14 cellular contexts compared by ENCODE assay signal in genomic region chr17:2092253-2092652, GRCh38. TPM values are rescaled to one million over a fixed set of nuclear protein-coding genes. Genes with fewer than 3 reads are reported as not detected.
A peak's percentile ranks its signal among the peaks of the same experiment; 100 is the strongest.
DNase-seq lines count a peak whose midpoint lies in the region; ATAC-seq and TF ChIP-seq lines count a peak whose summit lies in the region.
"Had no signal": no experiment of that assay in that cellular context is flagged by ENCODE, and none has a peak within 500 bp of the region (broad histone marks: within the 10 kb centered on the region; RNA-seq: fewer than 3 reads in every experiment).

No MANE protein-coding gene starts in this region.

- POLR2A ChIA-PET in WTC11 (lab: Charles Lee): interaction anchor here (0.7 kb wide), 1 partner anchor 77 kb away, joined by 4 read pairs; no protein-coding TSS in a partner anchor
- POLR2A ChIA-PET in naive thymus-derived CD4-positive, alpha-beta T cell (lab: Charles Lee): no interaction called here

- no peaks in the 10 kb centered on the region for H3K27me3 ChIP-seq in CD4-positive, CD25-positive, alpha-beta regulatory T cell (ENCODE audit: control insufficient read depth, insufficient read depth, low read length)
- H3K27me3 ChIP-seq in naive thymus-derived CD4-positive, alpha-beta T cell (ENCODE audit: control insufficient read depth in 2 of 2, insufficient read depth in 2 of 2, low read length in 2 of 2): no peaks in the 10 kb centered on the region
- H3K27me3 ChIP-seq: BE2C had no signal

- H3K4me3 ChIP-seq in CD4-positive, CD25-positive, alpha-beta regulatory T cell (ENCODE audit: low read depth, low read length): no peak overlapping the region
- H3K4me3 ChIP-seq in naive thymus-derived CD4-positive, alpha-beta T cell (ENCODE audit: low read length): no peak overlapping the region

- no peaks in the 10 kb centered on the region for H3K9me3 Mint-ChIP-seq in CD4-positive, CD25-positive, alpha-beta regulatory T cell
- no peaks in the 10 kb centered on the region for H3K9me3 Mint-ChIP-seq in WTC11
- H3K9me3 Mint-ChIP-seq in naive thymus-derived CD4-positive, alpha-beta T cell: no peaks in the 10 kb centered on the region

- ATAC-seq in CD4-positive, CD25-positive, alpha-beta regulatory T cell (ENCODE audit: low read depth in 2 of 2): no peak
- ATAC-seq in WTC11: peak; percentile 34
- no peak for ATAC-seq in naive thymus-derived CD4-positive, alpha-beta T cell
- ATAC-seq in HG03378 (IDR thresholded peaks at IDR 0.05; ENCODE audit: unreplicated experiment): no peak
- ATAC-seq: sciatic nerve had no signal

- DNase-seq in CD4-positive, CD25-positive, alpha-beta regulatory T cell: no peak
- DNase-seq in WTC11 (ENCODE audit: low spot score) (peak; percentile 28), erythroblast (lab: John Stamatoyannopoulos, UW) (no peak), mucosa of gallbladder (ENCODE audit: low spot score) (no peak)
- DNase-seq in naive thymus-derived CD4-positive, alpha-beta T cell: no peak
- DNase-seq: activated gamma-delta T cell; BE2C; foreskin fibroblast; NCI-H1417 treated with DMSO at 0.1 percent for 48 hours; occipital lobe; stimulated activated CD4-positive, alpha-beta T cell treated with anti-CD3 and anti-CD28 coated beads, Interleukin-2, amount 100 ng/mL, for 24 hours had no signal

- H3K36me3 ChIP-seq in CD4-positive, CD25-positive, alpha-beta regulatory T cell (ENCODE audit: control insufficient read depth, insufficient read depth, low read length): peaks cover 1% of the 10 kb centered on the region
- H3K36me3 ChIP-seq in naive thymus-derived CD4-positive, alpha-beta T cell (ENCODE audit: control insufficient read depth in 2 of 3, insufficient read depth in 3 of 3, low read length in 3 of 3): peaks cover 0 to 6% (median 0%) of the 10 kb centered on the region in 3 experiments
- H3K36me3 ChIP-seq: BE2C had no signal

- no peak overlapping the region for H3K27ac ChIP-seq in CD4-positive, CD25-positive, alpha-beta regulatory T cell (ENCODE audit: insufficient read depth, low read length, poor library complexity, severe bottlenecking)
- H3K27ac ChIP-seq in naive thymus-derived CD4-positive, alpha-beta T cell (ENCODE audit: low read depth, low read length): no peak overlapping the region

- peaks cover 0 to 50% (median 35%) of the 10 kb centered on the region in 4 donors for H3K4me1 Mint-ChIP-seq in CD4-positive, CD25-positive, alpha-beta regulatory T cell
- H3K4me1 Mint-ChIP-seq in WTC11: peaks cover 45% of the 10 kb centered on the region
- peaks cover 28 to 69% (median 52%) of the 10 kb centered on the region in 7 donors for H3K4me1 Mint-ChIP-seq in naive thymus-derived CD4-positive, alpha-beta T cell

- TF ChIP-seq POLR2A in erythroblast (IDR thresholded peaks at IDR 0.05; ENCODE audit: low read length): no peak

- H3K27me3 Mint-ChIP-seq in CD4-positive, CD25-positive, alpha-beta regulatory T cell: no peaks in the 10 kb centered on the region
- H3K27me3 Mint-ChIP-seq in WTC11 (ENCODE audit: low read depth): no peaks in the 10 kb centered on the region
- no peaks in the 10 kb centered on the region for H3K27me3 Mint-ChIP-seq in naive thymus-derived CD4-positive, alpha-beta T cell

- H3K27ac Mint-ChIP-seq in CD4-positive, CD25-positive, alpha-beta regulatory T cell: peak overlapping the region in 2 of 3 donors; percentile 65 to 80
- peak overlapping the region; percentile 66 for H3K27ac Mint-ChIP-seq in WTC11
- peak overlapping the region in 8 of 9 donors; percentile 9 to 77 (median 50) for H3K27ac Mint-ChIP-seq in naive thymus-derived CD4-positive, alpha-beta T cell

- intact Hi-C loops in naive thymus-derived CD4-positive, alpha-beta T cell (cut with micrococcal nuclease): no loop called here

- TF ChIP-seq CTCF in GM12872 (IDR thresholded peaks at IDR 0.05; ENCODE audit: insufficient read depth, low read depth, low read length): peak; percentile 23; the same call in 2 of the 3 replicates
- no peak for TF ChIP-seq CTCF in WTC11 (IDR thresholded peaks at IDR 0.05)

- H3K36me3 Mint-ChIP-seq in CD4-positive, CD25-positive, alpha-beta regulatory T cell: peaks cover 11% of the 10 kb centered on the region
- H3K36me3 Mint-ChIP-seq in WTC11: no peaks in the 10 kb centered on the region
- H3K36me3 Mint-ChIP-seq in naive thymus-derived CD4-positive, alpha-beta T cell: peaks cover 4 to 23% (median 6%) of the 10 kb centered on the region in 5 donors

- peaks cover 26% of the 10 kb centered on the region for H3K4me1 ChIP-seq in CD4-positive, CD25-positive, alpha-beta regulatory T cell (ENCODE audit: control insufficient read depth, insufficient read depth, low read length, poor library complexity, severe bottlenecking)
- H3K4me1 ChIP-seq in naive thymus-derived CD4-positive, alpha-beta T cell (ENCODE audit: control insufficient read depth in 2 of 2, insufficient read depth in 2 of 2, low read length in 2 of 2): peaks cover 27 to 30% of the 10 kb centered on the region in 2 donors
- H3K4me1 ChIP-seq: BE2C had no signal

- H3K9me3 ChIP-seq in CD4-positive, CD25-positive, alpha-beta regulatory T cell (ENCODE audit: control insufficient read depth in 2 of 2, low read length in 2 of 2): no peaks in the 10 kb centered on the region
- no peaks in the 10 kb centered on the region for H3K9me3 ChIP-seq in naive thymus-derived CD4-positive, alpha-beta T cell (ENCODE audit: control insufficient read depth in 2 of 3, low read length in 3 of 3)
- H3K9me3 ChIP-seq: BE2C had no signal

- peak overlapping the region in 2 of 4 donors; percentile 30 to 74 for H3K4me3 Mint-ChIP-seq in CD4-positive, CD25-positive, alpha-beta regulatory T cell
- H3K4me3 Mint-ChIP-seq in WTC11: no peak overlapping the region
- peak overlapping the region in 6 of 10 donors; percentile 2 to 66 (median 26) for H3K4me3 Mint-ChIP-seq in naive thymus-derived CD4-positive, alpha-beta T cell

- CTCF ChIA-PET in WTC11 (lab: Charles Lee): interaction anchor here (0.7 to 3.2 kb wide), 11 partner anchors 9 to 443 kb away, joined by 3 to 10 read pairs (median 3); partner anchors contain the start of gene RILP
- CTCF ChIA-PET in naive thymus-derived CD4-positive, alpha-beta T cell (lab: Charles Lee): interaction anchor here (0.6 to 1.0 kb wide), 2 partner anchors 152 to 191 kb away, joined by 3 read pairs; no protein-coding TSS in a partner anchor

TF ChIP-seq in WTC11, 78 proteins besides CTCF, POLR2A, EP300 and RAD21:
- no peak for TF ChIP-seq SMAD3 (CRISPR knock-in tag; IDR thresholded peaks at IDR 0.05; ENCODE audit: borderline replicate concordance)
- no peak for TF ChIP-seq TP53 (CRISPR knock-in tag; IDR thresholded peaks at IDR 0.05)
- no peak for TF ChIP-seq ZNF423 (CRISPR knock-in tag; IDR thresholded peaks at IDR 0.05)
- TF ChIP-seq, protein P1, sequence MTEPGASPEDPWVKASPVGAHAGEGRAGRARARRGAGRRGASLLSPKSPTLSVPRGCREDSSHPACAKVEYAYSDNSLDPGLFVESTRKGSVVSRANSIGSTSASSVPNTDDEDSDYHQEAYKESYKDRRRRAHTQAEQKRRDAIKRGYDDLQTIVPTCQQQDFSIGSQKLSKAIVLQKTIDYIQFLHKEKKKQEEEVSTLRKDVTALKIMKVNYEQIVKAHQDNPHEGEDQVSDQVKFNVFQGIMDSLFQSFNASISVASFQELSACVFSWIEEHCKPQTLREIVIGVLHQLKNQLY (CRISPR knock-in tag; IDR thresholded peaks at IDR 0.05): no peak
- TF ChIP-seq FOXJ3 (CRISPR knock-in tag; IDR thresholded peaks at IDR 0.05; ENCODE audit: borderline replicate concordance): no peak
- no peak for TF ChIP-seq JUN (CRISPR knock-in tag; IDR thresholded peaks at IDR 0.05)
- TF ChIP-seq ZNF416 (CRISPR knock-in tag; IDR thresholded peaks at IDR 0.05): no peak
- TF ChIP-seq ZNF396 (CRISPR knock-in tag; IDR thresholded peaks at IDR 0.05; ENCODE audit: borderline replicate concordance): no peak
- TF ChIP-seq CREM (CRISPR knock-in tag; IDR thresholded peaks at IDR 0.05): no peak
- no peak for TF ChIP-seq SMAD4 (CRISPR knock-in tag; IDR thresholded peaks at IDR 0.05)
- no peak for TF ChIP-seq MXD4 (CRISPR knock-in tag; IDR thresholded peaks at IDR 0.05; ENCODE audit: borderline replicate concordance)
- TF ChIP-seq NR1H2 (CRISPR knock-in tag; IDR thresholded peaks at IDR 0.05): no peak
TF ChIP-seq in WTC11: peak in this region for 0.

RNA-seq across cellular contexts. Expression of gene HIC1, which starts 37.4 kb away (rescaled TPM):
- total RNA-seq in CD4-positive, CD25-positive, alpha-beta regulatory T cell: 1.3 TPM
- under 1 TPM in 3 of 4 donors, not detected in 1; 0.14 to 0.75 (median 0.54) TPM for polyA plus RNA-seq in CD4-positive, CD25-positive, alpha-beta regulatory T cell
- total RNA-seq in WTC11 (2021) (0.37 to 0.46 TPM (median 0.39 TPM) in 3 replicates), mucosa of gallbladder (20.8 TPM)
- total RNA-seq in naive thymus-derived CD4-positive, alpha-beta T cell: 100 to 1,000 TPM in 1 of 5 experiments, 1 to 10 TPM in 4; 1.4 to 128 (median 6.3) TPM
- under 1 TPM; 0.56 to 0.83 TPM for polyA plus RNA-seq in naive thymus-derived CD4-positive, alpha-beta T cell

RNA-seq across cellular contexts. Expression of gene OVCA2, which starts 50.4 kb away (rescaled TPM):
- 30.8 TPM for total RNA-seq in CD4-positive, CD25-positive, alpha-beta regulatory T cell
- 100 to 1,000 TPM in 1 of 4 donors, 10 to 100 TPM in 3; 64.3 to 106 (median 80.2) TPM for polyA plus RNA-seq in CD4-positive, CD25-positive, alpha-beta regulatory T cell
- total RNA-seq in WTC11 (2021) (18.4 to 23.5 TPM (median 20.5 TPM) in 3 replicates), mucosa of gallbladder (31.8 TPM)
- total RNA-seq in naive thymus-derived CD4-positive, alpha-beta T cell: 10 to 100 TPM; 24.5 to 37.9 (median 31.8) TPM
- polyA plus RNA-seq in naive thymus-derived CD4-positive, alpha-beta T cell: 10 to 100 TPM; 52.7 to 65.5 TPM
